ENCODE assay signal across 24 cellular contexts in the genomic region with DNA sequence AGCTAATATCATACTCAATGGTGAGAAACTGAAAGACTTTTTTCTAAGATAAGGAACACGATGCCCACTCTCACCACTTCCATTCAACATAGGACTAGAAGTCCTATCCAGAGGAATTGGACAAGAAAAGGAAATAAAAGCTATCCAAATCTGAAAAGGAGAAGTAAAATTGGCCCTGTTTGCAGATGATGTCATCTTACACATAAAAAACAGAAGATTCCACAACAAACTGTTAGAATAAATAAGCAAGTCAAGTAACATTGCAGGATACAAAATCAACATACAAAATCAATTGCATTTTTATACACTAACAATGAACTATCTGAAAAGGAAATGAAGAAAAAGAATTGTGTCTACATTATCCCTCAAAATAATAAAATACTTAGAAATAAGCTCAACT.
"Had no signal": no experiment of that assay in that cellular context is flagged by ENCODE, and none has a peak within 500 bp of the region (broad histone marks: within the 10 kb centered on the region; RNA-seq: fewer than 3 reads in every experiment).

No MANE protein-coding gene starts in this region.

- H3K4me3 ChIP-seq: hepatocyte, left ventricle myocardium inferior, lung, neural progenitor cell, sigmoid colon, spleen, suprapubic skin, thoracic aorta, tibial artery, upper lobe of right lung had no signal

- DNase-seq: islet precursor cell; left ventricle myocardium inferior; mesendoderm; naive B cell; natural killer cell; nephron progenitor cell; occipital lobe; retina; right cardiac atrium; sigmoid colon; small intestine; spleen; stimulated activated CD4-positive, alpha-beta T cell treated with anti-CD3 and anti-CD28 coated beads, Interleukin-4, amount 100 ng/mL, for 24 hours; stimulated activated naive CD4-positive, alpha-beta T cell; tibial artery; trophoblast cell; upper lobe of right lung had no signal

- H3K27ac ChIP-seq: hepatocyte, left ventricle myocardium inferior, neural progenitor cell, neutrophil, sigmoid colon, spleen, suprapubic skin, thoracic aorta, tibial artery, upper lobe of right lung had no signal

- H3K36me3 ChIP-seq: left ventricle myocardium inferior, neutrophil, sigmoid colon, spleen, suprapubic skin, thoracic aorta, tibial artery, upper lobe of right lung had no signal

- ATAC-seq: natural killer cell; right cardiac atrium; stimulated activated effector memory CD8-positive, alpha-beta T cell treated with anti-CD3 and anti-CD28 coated beads, Interleukin-12 subunit alpha, Interleukin-12 subunit beta, amount 100 ng/mL, for 72 hours; upper lobe of right lung had no signal

- H3K27me3 ChIP-seq: hepatocyte, neural progenitor cell, neutrophil, sigmoid colon, spleen, suprapubic skin, tibial artery, upper lobe of right lung had no signal

- H3K4me1 ChIP-seq: left ventricle myocardium inferior, neural progenitor cell, sigmoid colon, spleen, suprapubic skin, tibial artery, upper lobe of right lung had no signal

- H3K9me3 ChIP-seq: neutrophil, suprapubic skin had no signal
